In the genomic region with DNA sequence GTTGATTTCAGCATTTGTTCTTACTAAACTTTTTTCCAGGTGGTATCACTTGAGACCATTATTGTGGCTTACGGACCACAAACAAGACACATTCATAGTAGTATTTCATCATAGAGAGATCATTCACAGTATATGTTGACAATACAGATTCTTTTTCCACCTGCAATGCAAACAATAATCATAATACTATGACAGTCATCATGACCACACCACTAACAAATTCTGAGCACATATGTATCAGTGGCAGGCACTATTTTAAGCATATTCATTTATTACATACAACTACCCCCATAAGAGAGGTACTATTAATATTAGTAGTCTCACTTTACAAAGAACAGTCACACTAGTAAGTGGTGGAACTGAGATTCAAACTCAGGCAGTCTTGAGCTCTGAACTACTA, we compare ENCODE assay signal across 16 cellular contexts. TPM values are rescaled to one million over a fixed set of nuclear protein-coding genes. Genes with fewer than 3 reads are reported as not detected.
DNase-seq lines count a peak whose midpoint lies in the region; ATAC-seq lines count a peak whose summit lies in the region.
"Had no signal": no experiment of that assay in that cellular context is flagged by ENCODE, and none has a peak within 500 bp of the region (broad histone marks: within the 10 kb centered on the region; RNA-seq: fewer than 3 reads in every experiment).

No MANE protein-coding gene starts in this region.

- no peaks in the 10 kb centered on the region for H3K9me3 Mint-ChIP-seq in activated CD4-positive, alpha-beta T cell treated with anti-CD3 and anti-CD28 coated beads, Interleukin-2, amount 10 ng/mL, durations not matched to agents 24 days and 14 days
- no peaks in the 10 kb centered on the region for H3K9me3 Mint-ChIP-seq in stimulated activated naive CD8-positive, alpha-beta T cell treated with anti-CD3 and anti-CD28 coated beads, Interleukin-15, amount 100 ng/mL, for 72 hours
- no peaks in the 10 kb centered on the region for H3K9me3 Mint-ChIP-seq in central memory CD8-positive, alpha-beta T cell
- H3K9me3 Mint-ChIP-seq: CD4-positive, alpha-beta T cell; CD8-positive, alpha-beta T cell had no signal

- no peak overlapping the region for H3K4me3 Mint-ChIP-seq in activated CD4-positive, alpha-beta T cell treated with anti-CD3 and anti-CD28 coated beads, Interleukin-2, amount 10 ng/mL, durations not matched to agents 24 days and 14 days
- no peak overlapping the region for H3K4me3 Mint-ChIP-seq in stimulated activated naive CD8-positive, alpha-beta T cell treated with anti-CD3 and anti-CD28 coated beads, Interleukin-15, amount 100 ng/mL, for 72 hours
- H3K4me3 Mint-ChIP-seq in central memory CD8-positive, alpha-beta T cell, result no peak overlapping the region
- H3K4me3 Mint-ChIP-seq: B cell; CD4-positive, alpha-beta T cell; CD8-positive, alpha-beta T cell had no signal

- DNase-seq in activated CD4-positive, alpha-beta T cell treated with anti-CD3 and anti-CD28 coated beads, Interleukin-2, amount 10 ng/mL, durations not matched to agents 24 days and 14 days, result peak; percentile 8
- no peak for DNase-seq in activated CD4-positive, alpha-beta T cell treated with anti-CD3 and anti-CD28 coated beads, Interleukin-2, amount 50 U/mL, for 48 hours
- DNase-seq in stimulated activated naive CD8-positive, alpha-beta T cell treated with anti-CD3 and anti-CD28 coated beads, Interleukin-15, amount 100 ng/mL, for 72 hours, result no peak
- DNase-seq in stimulated activated naive CD8-positive, alpha-beta T cell treated with anti-CD3 and anti-CD28 coated beads, Interleukin-15, Interleukin-2, amounts not matched to agents 100 U/mL and 50 U/mL, for 24 hours, result no peak
- DNase-seq in central memory CD8-positive, alpha-beta T cell (ENCODE audit: low spot score in 2 of 2), result no peak
- DNase-seq: AML-193; Caco-2; Calu3; CD4-positive, alpha-beta T cell; CD8-positive, alpha-beta T cell; DMS79 treated with DMSO at 0.1 percent for 48 hours; GF-D8 had no signal

- peaks cover 21% of the 10 kb centered on the region for H3K36me3 Mint-ChIP-seq in activated CD4-positive, alpha-beta T cell treated with anti-CD3 and anti-CD28 coated beads, Interleukin-2, amount 10 ng/mL, durations not matched to agents 24 days and 14 days (ENCODE audit: low read depth)
- peaks cover 29% of the 10 kb centered on the region for H3K36me3 Mint-ChIP-seq in central memory CD8-positive, alpha-beta T cell (ENCODE audit: insufficient read depth)

- no peak overlapping the region for H3K27ac Mint-ChIP-seq in activated CD4-positive, alpha-beta T cell treated with anti-CD3 and anti-CD28 coated beads, Interleukin-2, amount 10 ng/mL, durations not matched to agents 24 days and 14 days
- no peak overlapping the region for H3K27ac Mint-ChIP-seq in stimulated activated naive CD8-positive, alpha-beta T cell treated with anti-CD3 and anti-CD28 coated beads, Interleukin-15, amount 100 ng/mL, for 72 hours
- H3K27ac Mint-ChIP-seq in central memory CD8-positive, alpha-beta T cell (ENCODE audit: low read depth), result peak overlapping the region; percentile 22
- H3K27ac Mint-ChIP-seq: B cell; CD4-positive, alpha-beta T cell; CD8-positive, alpha-beta T cell had no signal

- no peaks in the 10 kb centered on the region for H3K27me3 Mint-ChIP-seq in activated CD4-positive, alpha-beta T cell treated with anti-CD3 and anti-CD28 coated beads, Interleukin-2, amount 10 ng/mL, durations not matched to agents 24 days and 14 days
- H3K27me3 Mint-ChIP-seq in stimulated activated naive CD8-positive, alpha-beta T cell treated with anti-CD3 and anti-CD28 coated beads, Interleukin-15, amount 100 ng/mL, for 72 hours, result no peaks in the 10 kb centered on the region
- H3K27me3 Mint-ChIP-seq in central memory CD8-positive, alpha-beta T cell, result no peaks in the 10 kb centered on the region
- H3K27me3 Mint-ChIP-seq: B cell; CD4-positive, alpha-beta T cell had no signal

- H3K4me1 Mint-ChIP-seq in activated CD4-positive, alpha-beta T cell treated with anti-CD3 and anti-CD28 coated beads, Interleukin-2, amount 10 ng/mL, durations not matched to agents 24 days and 14 days, result no peaks in the 10 kb centered on the region
- H3K4me1 Mint-ChIP-seq in stimulated activated naive CD8-positive, alpha-beta T cell treated with anti-CD3 and anti-CD28 coated beads, Interleukin-15, amount 100 ng/mL, for 72 hours, result no peaks in the 10 kb centered on the region
- peaks cover 5% of the 10 kb centered on the region for H3K4me1 Mint-ChIP-seq in central memory CD8-positive, alpha-beta T cell
- H3K4me1 Mint-ChIP-seq: B cell had no signal

- intact Hi-C loops in activated CD4-positive, alpha-beta T cell treated with anti-CD3 and anti-CD28 coated beads, Interleukin-2, amount 10 ng/mL, durations not matched to agents 24 days and 14 days (cut with micrococcal nuclease), result no loop called here

- ATAC-seq in stimulated activated naive CD8-positive, alpha-beta T cell treated with anti-CD3 and anti-CD28 coated beads, Interleukin-15, amount 100 ng/mL, for 72 hours, result peak; percentile 35
- ATAC-seq in stimulated activated naive CD8-positive, alpha-beta T cell treated with anti-CD3 and anti-CD28 coated beads, Interleukin-15, Interleukin-2, amounts not matched to agents 100 U/mL and 50 U/mL, for 24 hours, result no peak
- ATAC-seq in central memory CD8-positive, alpha-beta T cell (replicated peaks; ENCODE audit: extremely low read depth, poor library complexity, severe bottlenecking), result no peak
- no peak for ATAC-seq in HG02642 (IDR thresholded peaks at IDR 0.05; ENCODE audit: poor library complexity, unreplicated experiment)
- no peak for ATAC-seq in GM21381 (IDR thresholded peaks at IDR 0.05; ENCODE audit: unreplicated experiment)
- ATAC-seq: A549; CD8-positive, alpha-beta T cell had no signal

RNA-seq across cellular contexts. Expression of a gene that starts 31.0 kb away (rescaled TPM):
- 19.6 and 20.0 TPM in 2 replicates for total RNA-seq in activated CD4-positive, alpha-beta T cell treated with anti-CD3 and anti-CD28 coated beads, Interleukin-2, amount 10 ng/mL, durations not matched to agents 24 days and 14 days

RNA-seq across cellular contexts. Expression of a gene that starts 44.4 kb away (rescaled TPM):
- total RNA-seq in activated CD4-positive, alpha-beta T cell treated with anti-CD3 and anti-CD28 coated beads, Interleukin-2, amount 10 ng/mL, durations not matched to agents 24 days and 14 days, result 40.0 and 45.0 TPM in 2 replicates
